In the genomic region with DNA sequence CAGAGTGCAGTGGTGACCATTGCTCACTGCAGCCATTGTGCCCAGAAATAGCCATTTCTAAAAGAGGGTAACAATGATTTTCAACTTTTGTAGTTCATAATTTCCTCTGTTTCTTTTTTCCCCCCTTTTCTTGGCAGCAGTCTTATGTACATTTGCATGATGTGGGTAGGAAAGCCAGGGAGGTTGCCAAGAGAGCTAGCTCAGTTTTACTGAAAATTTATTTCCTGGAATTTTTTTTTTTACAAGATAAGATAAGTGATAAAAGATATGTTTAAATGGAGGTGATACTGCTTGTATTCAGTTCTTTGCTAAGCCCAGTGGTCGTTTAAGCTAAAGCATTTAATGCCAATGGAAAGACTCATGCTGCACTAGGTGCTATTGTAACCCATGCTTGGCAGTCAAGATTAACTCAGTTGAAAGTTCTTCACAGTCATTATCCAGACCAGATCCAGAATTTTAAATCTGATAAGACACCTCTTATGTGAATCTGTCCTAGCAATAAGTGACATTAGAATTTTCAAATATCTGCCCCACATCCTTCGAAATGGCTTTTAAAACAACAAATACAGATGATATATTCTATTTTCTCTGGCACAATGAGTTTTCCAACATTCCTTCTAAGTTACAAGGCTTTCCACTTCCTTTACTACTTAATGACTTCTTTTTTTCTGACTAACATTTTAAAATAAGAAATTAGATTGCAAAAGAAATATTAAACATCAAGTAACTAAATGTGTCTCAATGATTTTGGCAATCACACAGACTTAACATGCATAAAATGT, we compare ENCODE assay signal across 13 cellular contexts. TPM values are rescaled to one million over a fixed set of nuclear protein-coding genes. Genes with fewer than 3 reads are reported as not detected.
DNase-seq lines count a peak whose midpoint lies in the region; ATAC-seq, FAIRE-seq and TF ChIP-seq lines count a peak whose summit lies in the region.
"Had no signal": no experiment of that assay in that cellular context is flagged by ENCODE, and none has a peak within 500 bp of the region (broad histone marks: within the 10 kb centered on the region; RNA-seq: fewer than 3 reads in every experiment).

No MANE protein-coding gene starts in this region.

- H3K27me3 ChIP-seq in esophagus squamous epithelium (peaks cover 0 to 15% (median 0%) of the 10 kb centered on the region in 4 donors), psoas muscle (ENCODE audit: insufficient read depth in 3 of 3, low read length in 2 of 3) (no peaks in the 10 kb centered on the region)

- DNase-seq in RCC 7860 (ENCODE audit: low spot score) (peak; percentile 23), esophagus squamous epithelium (lab: John Stamatoyannopoulos, UW) (no peak), psoas muscle (no peak), NCI-H1694 treated with DMSO at 0.1 percent for 48 hours (lab: John Stamatoyannopoulos, UW) (no peak), NCI-H345 treated with DMSO at 0.1 percent for 48 hours (lab: John Stamatoyannopoulos, UW; ENCODE audit: unreplicated experiment) (no peak), HT-29 (ENCODE audit: low spot score) (no peak)
- no peak for DNase-seq in stimulated activated CD4-positive, alpha-beta T cell treated with anti-CD3 and anti-CD28 coated beads, Interleukin-15, amount 100 ng/mL, for 24 hours
- DNase-seq: Calu3, NCI-H1930 had no signal

- H3K4me3 ChIP-seq in esophagus squamous epithelium, result no peak overlapping the region
- no peak overlapping the region for H3K4me3 ChIP-seq in psoas muscle

- H3K36me3 ChIP-seq in esophagus squamous epithelium (no peaks in the 10 kb centered on the region), psoas muscle (ENCODE audit: insufficient read depth in 1 of 2, low read depth in 1 of 2) (no peaks in the 10 kb centered on the region)

- peaks cover 14 to 47% (median 19%) of the 10 kb centered on the region in 3 donors for H3K4me1 ChIP-seq in esophagus squamous epithelium
- H3K4me1 ChIP-seq in psoas muscle, result peaks cover 17% of the 10 kb centered on the region

- ATAC-seq in psoas muscle, result no peak

- TF ChIP-seq POLR2A in esophagus squamous epithelium (IDR thresholded peaks at IDR 0.05), result no peak

- FAIRE-seq in RCC 7860 (lab: Jason Lieb, UNC), result peak; percentile 42
- FAIRE-seq: GM12892, HTR-8/SVneo, TTC549 had no signal

- H3K27ac ChIP-seq in C4-2B (peak overlapping the region; percentile 13; the same call in 1 of the 2 replicates), esophagus squamous epithelium (peak overlapping the region; percentile 5 to 67 (median 60)), psoas muscle (peak overlapping the region; percentile 38)

- TF ChIP-seq CTCF in C4-2B (conservative IDR thresholded peaks at IDR 0.05), result no peak
- no peak for TF ChIP-seq CTCF in esophagus squamous epithelium (IDR thresholded peaks at IDR 0.05)
- no peak for TF ChIP-seq CTCF in psoas muscle (IDR thresholded peaks at IDR 0.05)

- intact Hi-C loops in esophagus squamous epithelium (cut with DNase I), result loop anchor here (10.0 kb wide), 1 partner anchor 73 kb away; no protein-coding TSS in a partner anchor
- intact Hi-C loops in psoas muscle (cut with DNase I), result loop anchor here (5.0 to 10.0 kb wide), 2 partner anchors 40 to 163 kb away; no protein-coding TSS in a partner anchor

- 15 to 28% methylated on average over 2 of the region's 2 CpGs for WGBS in esophagus squamous epithelium, 2 donors
- 33 to 40% (median 38%) methylated on average over 2 of the region's 2 CpGs for WGBS in psoas muscle, 3 donors

- no peaks in the 10 kb centered on the region for H3K9me3 ChIP-seq in esophagus squamous epithelium
- H3K9me3 ChIP-seq in psoas muscle, result peaks cover 10% of the 10 kb centered on the region

RNA-seq across cellular contexts. Expression of gene ATP8B1, which starts 4.4 kb away (rescaled TPM):
- total RNA-seq in esophagus squamous epithelium (10 to 100 TPM; 20.2 to 39.1 (median 35.6) TPM), psoas muscle (1 to 10 TPM; 1.2 to 2.5 (median 1.7) TPM)
- polyA plus RNA-seq in psoas muscle, result under 1 TPM; 0.45 to 0.79 (median 0.63) TPM
- total RNA-seq in HT-29 (2014; rRNA removed; shearing (Covaris generic)), result 25.8 and 34.0 TPM in 2 replicates
